10 cellular contexts compared by ENCODE assay signal in genomic region chr20:3160418-3160817, GRCh38. TPM values are rescaled to one million over a fixed set of nuclear protein-coding genes. Genes with fewer than 3 reads are reported as not detected.
DNase-seq lines count a peak whose midpoint lies in the region; ATAC-seq lines count a peak whose summit lies in the region.
"Had no signal": no experiment of that assay in that cellular context is flagged by ENCODE, and none has a peak within 500 bp of the region (broad histone marks: within the 10 kb centered on the region; RNA-seq: fewer than 3 reads in every experiment).

No MANE protein-coding gene starts in this region.

- DNase-seq in HAP-1 (ENCODE audit: low spot score in 2 of 2) (no peak), memory B cell (ENCODE audit: low spot score in 2 of 2) (no peak), T1000 (lab: John Stamatoyannopoulos, UW) (no peak), NCI-H2029 treated with DMSO at 0.1 percent for 48 hours (lab: John Stamatoyannopoulos, UW) (no peak), DMS153 (lab: John Stamatoyannopoulos, UW) (no peak)
- no peak for DNase-seq in activated T-helper 1 cell treated with anti-CD3 and anti-CD28 coated beads, Interleukin-12 subunit alpha, Interleukin-12 subunit beta, Interleukin-2, Interleukin-4 antibody, amounts not matched to agents 30 ng/mL and 10 ng/mL and 1 ng/mL, durations not matched to agents 14 hours and 24 hours and 36 hours (ENCODE audit: low spot score)

- H3K4me3 Mint-ChIP-seq in activated T-helper 1 cell treated with anti-CD3 and anti-CD28 coated beads, Interleukin-12 subunit alpha, Interleukin-12 subunit beta, Interleukin-2, Interleukin-4 antibody, amounts not matched to agents 30 ng/mL and 10 ng/mL and 1 ng/mL, durations not matched to agents 14 hours and 24 hours and 36 hours = peak overlapping the region; percentile 19
- H3K4me3 Mint-ChIP-seq in memory B cell = peak overlapping the region; percentile 57

- no peak overlapping the region for H3K27ac Mint-ChIP-seq in activated T-helper 1 cell treated with anti-CD3 and anti-CD28 coated beads, Interleukin-12 subunit alpha, Interleukin-12 subunit beta, Interleukin-2, Interleukin-4 antibody, amounts not matched to agents 30 ng/mL and 10 ng/mL and 1 ng/mL, durations not matched to agents 14 hours and 24 hours and 36 hours
- H3K27ac Mint-ChIP-seq in memory B cell = no peak overlapping the region

- ATAC-seq in memory B cell (ENCODE audit: low read depth) (no peak), GM21786 (IDR thresholded peaks at IDR 0.05; ENCODE audit: unreplicated experiment) (no peak)

- no peak overlapping the region for H2AFZ ChIP-seq in ACC112 (ENCODE audit: low read length, unreplicated experiment)

- H3K36me3 Mint-ChIP-seq in activated T-helper 1 cell treated with anti-CD3 and anti-CD28 coated beads, Interleukin-12 subunit alpha, Interleukin-12 subunit beta, Interleukin-2, Interleukin-4 antibody, amounts not matched to agents 30 ng/mL and 10 ng/mL and 1 ng/mL, durations not matched to agents 14 hours and 24 hours and 36 hours (ENCODE audit: low read depth) = peaks cover 23% of the 10 kb centered on the region
- H3K36me3 Mint-ChIP-seq in memory B cell = no peaks in the 10 kb centered on the region

- in situ Hi-C loops in HAP-1 (cut with MboI; ENCODE audit: low sequenced_read_pairs) = no loop called here

- H3K27ac ChIP-seq in ACC112 (ENCODE audit: low read depth, low read length) = no peak overlapping the region

- H3K4me1 ChIP-seq in ACC112 (ENCODE audit: control insufficient read depth, insufficient read depth, low read length, unreplicated experiment) (peaks cover 18% of the 10 kb centered on the region), HAP-1 (no peaks in the 10 kb centered on the region)

- no peaks in the 10 kb centered on the region; the same call in 1 of the 2 replicates for H3K9me3 ChIP-seq in HAP-1
- H3K9me3 ChIP-seq: pancreas had no signal

- H3K27me3 ChIP-seq in ACC112 (ENCODE audit: insufficient read depth, low read length) (no peaks in the 10 kb centered on the region), HAP-1 (ENCODE audit: low read depth) (no peaks in the 10 kb centered on the region)
- H3K27me3 ChIP-seq: pancreas had no signal

- no peaks in the 10 kb centered on the region for H3K27me3 Mint-ChIP-seq in activated T-helper 1 cell treated with anti-CD3 and anti-CD28 coated beads, Interleukin-12 subunit alpha, Interleukin-12 subunit beta, Interleukin-2, Interleukin-4 antibody, amounts not matched to agents 30 ng/mL and 10 ng/mL and 1 ng/mL, durations not matched to agents 14 hours and 24 hours and 36 hours (ENCODE audit: insufficient read depth)
- H3K27me3 Mint-ChIP-seq in memory B cell = no peaks in the 10 kb centered on the region

- H3K9me3 Mint-ChIP-seq in activated T-helper 1 cell treated with anti-CD3 and anti-CD28 coated beads, Interleukin-12 subunit alpha, Interleukin-12 subunit beta, Interleukin-2, Interleukin-4 antibody, amounts not matched to agents 30 ng/mL and 10 ng/mL and 1 ng/mL, durations not matched to agents 14 hours and 24 hours and 36 hours = no peaks in the 10 kb centered on the region
- no peaks in the 10 kb centered on the region for H3K9me3 Mint-ChIP-seq in memory B cell
- H3K9me3 Mint-ChIP-seq: activated naive CD4-positive, alpha-beta T cell treated with anti-CD3 and anti-CD28 coated beads, Interleukin-2, amount 50 U/mL, for 72 hours had no signal

- H3K4me3 ChIP-seq in ACC112 (ENCODE audit: low read depth, low read length) (peak overlapping the region; percentile 93; the same call in 1 of the 2 replicates), HAP-1 (peak overlapping the region; percentile 83; the same call in 1 of the 2 replicates)

- H3K79me2 ChIP-seq in ACC112 (ENCODE audit: control insufficient read depth, insufficient read depth, low read length, unreplicated experiment) = peaks cover 41% of the 10 kb centered on the region

- peaks cover 32% of the 10 kb centered on the region for H3K4me1 Mint-ChIP-seq in activated T-helper 1 cell treated with anti-CD3 and anti-CD28 coated beads, Interleukin-12 subunit alpha, Interleukin-12 subunit beta, Interleukin-2, Interleukin-4 antibody, amounts not matched to agents 30 ng/mL and 10 ng/mL and 1 ng/mL, durations not matched to agents 14 hours and 24 hours and 36 hours (ENCODE audit: low read depth)
- peaks cover 32% of the 10 kb centered on the region for H3K4me1 Mint-ChIP-seq in memory B cell

- intact Hi-C loops in activated T-helper 1 cell treated with anti-CD3 and anti-CD28 coated beads, Interleukin-12 subunit alpha, Interleukin-12 subunit beta, Interleukin-2, Interleukin-4 antibody, amounts not matched to agents 30 ng/mL and 10 ng/mL and 1 ng/mL, durations not matched to agents 14 hours and 24 hours and 36 hours (cut with micrococcal nuclease) = no loop called here

- H3K36me3 ChIP-seq in ACC112 (ENCODE audit: insufficient read depth, low read length) (no peaks in the 10 kb centered on the region), HAP-1 (replicated peaks) (no peaks in the 10 kb centered on the region; the same call in 1 of the 2 replicates)
- H3K36me3 ChIP-seq: pancreas had no signal

RNA-seq across cellular contexts. Expression of gene FASTKD5, which starts 0.8 kb away (rescaled TPM):
- 25.4 TPM in 2 replicates for total RNA-seq in activated T-helper 1 cell treated with anti-CD3 and anti-CD28 coated beads, Interleukin-12 subunit alpha, Interleukin-12 subunit beta, Interleukin-2, Interleukin-4 antibody, amounts not matched to agents 30 ng/mL and 10 ng/mL and 1 ng/mL, durations not matched to agents 14 hours and 24 hours and 36 hours

RNA-seq across cellular contexts. Expression of gene UBOX5, which starts 0.8 kb away (rescaled TPM):
- total RNA-seq in activated T-helper 1 cell treated with anti-CD3 and anti-CD28 coated beads, Interleukin-12 subunit alpha, Interleukin-12 subunit beta, Interleukin-2, Interleukin-4 antibody, amounts not matched to agents 30 ng/mL and 10 ng/mL and 1 ng/mL, durations not matched to agents 14 hours and 24 hours and 36 hours = 5.9 and 7.7 TPM in 2 replicates

RNA-seq across cellular contexts. Expression of gene LZTS3, which starts 12.9 kb away (rescaled TPM):
- total RNA-seq in activated T-helper 1 cell treated with anti-CD3 and anti-CD28 coated beads, Interleukin-12 subunit alpha, Interleukin-12 subunit beta, Interleukin-2, Interleukin-4 antibody, amounts not matched to agents 30 ng/mL and 10 ng/mL and 1 ng/mL, durations not matched to agents 14 hours and 24 hours and 36 hours = 0.54 and 0.78 TPM in 2 replicates

RNA-seq across cellular contexts. Expression of gene DDRGK1, which starts 44.1 kb away (rescaled TPM):
- total RNA-seq in activated T-helper 1 cell treated with anti-CD3 and anti-CD28 coated beads, Interleukin-12 subunit alpha, Interleukin-12 subunit beta, Interleukin-2, Interleukin-4 antibody, amounts not matched to agents 30 ng/mL and 10 ng/mL and 1 ng/mL, durations not matched to agents 14 hours and 24 hours and 36 hours = 67.5 and 72.3 TPM in 2 replicates

RNA-seq across cellular contexts. Expression of gene ITPA, which starts 48.9 kb away (rescaled TPM):
- 93.3 and 96.0 TPM in 2 replicates for total RNA-seq in activated T-helper 1 cell treated with anti-CD3 and anti-CD28 coated beads, Interleukin-12 subunit alpha, Interleukin-12 subunit beta, Interleukin-2, Interleukin-4 antibody, amounts not matched to agents 30 ng/mL and 10 ng/mL and 1 ng/mL, durations not matched to agents 14 hours and 24 hours and 36 hours
